In genomic region chr6:43702147-43702521, GRCh38 we compare ENCODE assay signal across 11 cellular contexts. TPM values are rescaled to one million over a fixed set of nuclear protein-coding genes. Genes with fewer than 3 reads are reported as not detected.
A peak's percentile ranks its signal among the peaks of the same experiment; 100 is the strongest.
DNase-seq lines count a peak whose midpoint lies in the region; ATAC-seq, FAIRE-seq and TF ChIP-seq lines count a peak whose summit lies in the region.
"Had no signal": no experiment of that assay in that cellular context is flagged by ENCODE, and none has a peak within 500 bp of the region (broad histone marks: within the 10 kb centered on the region; RNA-seq: fewer than 3 reads in every experiment).

No MANE protein-coding gene starts in this region.

- peaks cover 63% of the 10 kb centered on the region for H3F3A ChIP-seq in PC-9 (ENCODE audit: insufficient read depth, low read depth)

- H3K9me2 ChIP-seq in PC-9 (ENCODE audit: insufficient read depth): no peaks in the 10 kb centered on the region

- TF ChIP-seq CTCF in PC-9 (conservative IDR thresholded peaks at IDR 0.05) (no peak), gastroesophageal sphincter (IDR thresholded peaks at IDR 0.05) (no peak), pancreas (IDR thresholded peaks at IDR 0.05) (no peak)

- WGBS in gastroesophageal sphincter (ENCODE audit: low coverage in 1 of 2), 2 donors: 33% methylated on average over 1 of the region's 2 CpGs; no CpG with 5 or more reads in 1 of the 2 donors
- 24 to 30% methylated on average over 2 of the region's 2 CpGs for WGBS in pancreas, 2 donors

- H3K79me2 ChIP-seq in PC-9 (ENCODE audit: low read depth): no peaks in the 10 kb centered on the region

- H2AFZ ChIP-seq in PC-9: peak overlapping the region; percentile 36

- no peak for TF ChIP-seq POLR2A in gastroesophageal sphincter (IDR thresholded peaks at IDR 0.05)

- FAIRE-seq in pancreas (lab: Jason Lieb, UNC): no peak

- H3K4me1 ChIP-seq in PC-9 (replicated peaks; ENCODE audit: insufficient read depth) (peaks cover 83% of the 10 kb centered on the region), gastroesophageal sphincter (peaks cover 3 to 68% (median 39%) of the 10 kb centered on the region in 3 donors), pancreas (peaks cover 5 to 31% (median 31%) of the 10 kb centered on the region in 3 donors)

- H3K9me3 ChIP-seq in PC-9 (ENCODE audit: insufficient read depth, low read depth) (no peaks in the 10 kb centered on the region), gastroesophageal sphincter (no peaks in the 10 kb centered on the region), pancreas (no peaks in the 10 kb centered on the region)

- DNase-seq in AG20443 (ENCODE audit: low spot score) (peak; percentile 26), PC-9 (no peak), pancreas (no peak), NCI-H510A treated with DMSO at 0.1 percent for 48 hours (lab: John Stamatoyannopoulos, UW) (no peak), HT-29 (ENCODE audit: low spot score) (no peak)
- DNase-seq in activated T-cell treated with anti-CD3 and anti-CD28 coated beads, Interleukin-2, amount 50 U/mL, for 48 hours: no peak
- DNase-seq: activated T-cell treated with anti-CD3 and anti-CD28 coated beads, Interleukin-2, amount 50 U/mL, for 24 hours; Kasumi-1 had no signal

- peak overlapping the region; percentile 75 for H3K27ac ChIP-seq in PC-9
- H3K27ac ChIP-seq in gastroesophageal sphincter: peak overlapping the region; percentile 63 to 83 (median 78)
- H3K27ac ChIP-seq in pancreas: peak overlapping the region; percentile 29 to 76 (median 60)

- peak; percentile 0 for ATAC-seq in gastroesophageal sphincter
- no peak for ATAC-seq in pancreas
- ATAC-seq in GM21786 (IDR thresholded peaks at IDR 0.05; ENCODE audit: unreplicated experiment): no peak

- CTCF ChIA-PET in PC-9 (lab: Charles Lee): interaction anchor here (0.7 kb wide), 1 partner anchor 448 kb away, joined by 3 read pairs; no protein-coding TSS in a partner anchor

- TSS peak; percentile 99 for BruUV-seq in PC-9 (replicated peaks; lab: Mats Ljungman, UMichigan)

- POLR2A ChIA-PET in PC-9 (lab: Charles Lee; ENCODE audit: unreplicated experiment): no interaction called here

- H4K20me1 ChIP-seq in PC-9 (ENCODE audit: insufficient read depth): no peaks in the 10 kb centered on the region

- H3K4me3 ChIP-seq in PC-9: peak overlapping the region; percentile 40
- no peak overlapping the region for H3K4me3 ChIP-seq in gastroesophageal sphincter
- H3K4me3 ChIP-seq in pancreas: no peak overlapping the region

- intact Hi-C loops in PC-9 (cut with micrococcal nuclease; ENCODE audit: unreplicated experiment) (no loop called here), pancreas (cut with DNase I) (no loop called here)

- TF ChIP-seq EP300 in gastroesophageal sphincter (IDR thresholded peaks at IDR 0.05): no peak

- no peaks in the 10 kb centered on the region for H3K36me3 ChIP-seq in PC-9 (ENCODE audit: low read depth)
- H3K36me3 ChIP-seq in gastroesophageal sphincter: no peaks in the 10 kb centered on the region
- no peaks in the 10 kb centered on the region for H3K36me3 ChIP-seq in pancreas

- no peaks in the 10 kb centered on the region for H3K27me3 ChIP-seq in PC-9 (ENCODE audit: insufficient read depth, low read depth)
- no peaks in the 10 kb centered on the region for H3K27me3 ChIP-seq in gastroesophageal sphincter
- H3K27me3 ChIP-seq in pancreas: no peaks in the 10 kb centered on the region

- peak overlapping the region; percentile 76 for H3K4me2 ChIP-seq in PC-9

RNA-seq across cellular contexts. Expression of gene MRPS18A, which starts 14.5 kb away (rescaled TPM):
- total RNA-seq in PC-9 (2021): 49.1 and 54.8 TPM in 2 replicates
- total RNA-seq in gastroesophageal sphincter: 10 to 100 TPM; 36.3 to 47.3 (median 38.6) TPM
- total RNA-seq in pancreas: 10 to 100 TPM; 10.9 to 18.2 (median 14.3) TPM
- polyA plus RNA-seq in pancreas: 10 to 100 TPM; 19.2 to 24.6 TPM
- 112 and 125 TPM in 2 replicates for total RNA-seq in HT-29 (2014; rRNA removed; shearing (Covaris generic))

RNA-seq across cellular contexts. Expression of gene RSPH9, which starts 57.3 kb away (rescaled TPM):
- not detected in 2 replicates for total RNA-seq in PC-9 (2021)
- under 1 TPM in 1 of 4 donors, not detected in 3; 0.16 TPM for total RNA-seq in gastroesophageal sphincter
- under 1 TPM in 3 of 6 donors, not detected in 3; 0.06 to 0.16 (median 0.12) TPM for total RNA-seq in pancreas
- polyA plus RNA-seq in pancreas: 1 to 10 TPM in 1 of 2 donors, under 1 TPM in 1; 0.08 to 1.1 TPM
- not detected in 2 replicates for total RNA-seq in HT-29 (2014; rRNA removed; shearing (Covaris generic))
- total RNA-seq: T-helper 2 cell treated with Interferon-gamma antibody and Interleukin-4, amounts not matched to agents 100 ng/mL and 5 ng/mL, for 36 hours had no signal
